In the genomic region with DNA sequence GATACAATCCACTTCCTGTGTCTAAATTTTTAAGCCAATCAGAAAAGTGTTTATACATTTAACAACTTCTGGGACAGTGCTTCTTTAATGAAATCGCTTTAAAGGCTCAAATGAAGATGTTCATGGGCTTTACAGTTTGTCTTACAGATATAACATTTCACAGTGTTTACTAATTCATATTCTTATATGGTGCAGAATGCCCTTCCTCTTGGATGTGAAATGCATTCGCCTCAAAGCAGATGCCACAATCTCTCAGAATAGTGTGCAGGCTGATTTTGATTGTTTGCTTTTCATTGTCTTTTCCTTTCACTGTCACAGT, we compare ENCODE assay signal across 10 cellular contexts.
DNase-seq lines count a peak whose midpoint lies in the region; ATAC-seq, FAIRE-seq and TF ChIP-seq lines count a peak whose summit lies in the region.
"Had no signal": no experiment of that assay in that cellular context is flagged by ENCODE, and none has a peak within 500 bp of the region (broad histone marks: within the 10 kb centered on the region; RNA-seq: fewer than 3 reads in every experiment).

No MANE protein-coding gene starts in this region.

- H3K27me3 Mint-ChIP-seq in activated CD4-positive, alpha-beta T cell treated with anti-CD3 and anti-CD28 coated beads, Interleukin-2, amount 10 ng/mL, durations not matched to agents 24 days and 14 days, result no peaks in the 10 kb centered on the region
- H3K27me3 Mint-ChIP-seq in activated CD8-positive, alpha-beta T cell treated with anti-CD3 and anti-CD28 coated beads, Interleukin-2, amount 10 ng/mL, durations not matched to agents 7 days and 5 days (ENCODE audit: low read depth), result no peaks in the 10 kb centered on the region

- no peaks in the 10 kb centered on the region for H4K20me1 ChIP-seq in keratinocyte (ENCODE audit: control insufficient read depth, extremely low read depth, insufficient read depth, low read length)

- H2AFZ ChIP-seq in keratinocyte (ENCODE audit: control insufficient read depth, low read length), result no peak overlapping the region

- H3K9ac ChIP-seq in keratinocyte (ENCODE audit: control insufficient read depth, extremely low read depth, insufficient read depth, low read length), result no peak overlapping the region

- H3K27me3 ChIP-seq in keratinocyte (ENCODE audit: control insufficient read depth, extremely low read depth, insufficient read depth, low read length), result no peaks in the 10 kb centered on the region

- H3K4me1 Mint-ChIP-seq in activated CD4-positive, alpha-beta T cell treated with anti-CD3 and anti-CD28 coated beads, Interleukin-2, amount 10 ng/mL, durations not matched to agents 24 days and 14 days, result peaks cover 74% of the 10 kb centered on the region
- peaks cover 68% of the 10 kb centered on the region for H3K4me1 Mint-ChIP-seq in activated CD8-positive, alpha-beta T cell treated with anti-CD3 and anti-CD28 coated beads, Interleukin-2, amount 10 ng/mL, durations not matched to agents 7 days and 5 days (ENCODE audit: low read depth)

- dilution Hi-C loops in keratinocyte (cut with MboI; ENCODE audit: extremely low pct_ligation_motif_present, low sequenced_read_pairs), result no loop called here

- peak overlapping the region; percentile 99 for H3K4me2 ChIP-seq in keratinocyte (ENCODE audit: control insufficient read depth, extremely low read depth, insufficient read depth, low read depth, low read length)

- DNase-seq in activated CD4-positive, alpha-beta T cell treated with anti-CD3 and anti-CD28 coated beads, Interleukin-2, amount 10 ng/mL, durations not matched to agents 24 days and 14 days, result no peak
- DNase-seq in activated CD4-positive, alpha-beta T cell treated with anti-CD3 and anti-CD28 coated beads for 48 hours, result no peak
- no peak for DNase-seq in activated CD8-positive, alpha-beta T cell treated with anti-CD3 and anti-CD28 coated beads, Interleukin-2, amount 10 ng/mL, durations not matched to agents 7 days and 5 days
- DNase-seq in keratinocyte (ENCODE audit: low read depth, low spot score) (no peak), superior temporal gyrus (ENCODE audit: extremely low spot score) (peak; percentile 68), COLO829 (ENCODE audit: low spot score) (no peak), GM10248 (ENCODE audit: extremely low spot score) (no peak)

- H3K9me3 Mint-ChIP-seq in activated CD4-positive, alpha-beta T cell treated with anti-CD3 and anti-CD28 coated beads, Interleukin-2, amount 10 ng/mL, durations not matched to agents 24 days and 14 days, result no peaks in the 10 kb centered on the region
- H3K9me3 Mint-ChIP-seq in activated CD8-positive, alpha-beta T cell treated with anti-CD3 and anti-CD28 coated beads, Interleukin-2, amount 10 ng/mL, durations not matched to agents 7 days and 5 days (ENCODE audit: insufficient read depth), result no peaks in the 10 kb centered on the region

- TF ChIP-seq CTCF in keratinocyte (optimal IDR thresholded peaks at IDR 0.05 in 1 of 3, IDR thresholded peaks at IDR 0.05 in 1 of 3, conservative IDR thresholded peaks at IDR 0.05 in 1 of 3; ENCODE audit: extremely low read depth in 1 of 3, insufficient read depth in 2 of 3, low read length in 3 of 3) (no peak), GM10248 (IDR thresholded peaks at IDR 0.05; ENCODE audit: control extremely low read depth, extremely low read depth, low read depth, missing control alignments) (no peak)

- POLR2A ChIA-PET in activated CD8-positive, alpha-beta T cell treated with anti-CD3 and anti-CD28 coated beads, Interleukin-2, amount 10 ng/mL, durations not matched to agents 7 days and 5 days (lab: Charles Lee), result interaction anchor here (1.0 to 4.3 kb wide), 8 partner anchors 24 to 780 kb away, joined by 3 to 39 read pairs (median 8); a partner anchor contains a TSS
- POLR2A ChIA-PET in GM10248 (lab: Yijun Ruan, JAX), result no interaction called here

- H3K4me1 ChIP-seq in keratinocyte (ENCODE audit: control insufficient read depth, extremely low read depth, insufficient read depth, low read length), result peaks cover 14% of the 10 kb centered on the region

- peak; percentile 13 for FAIRE-seq in keratinocyte (lab: Jason Lieb, UNC)

- H3K79me2 ChIP-seq in keratinocyte (ENCODE audit: control insufficient read depth, insufficient read depth, low read length), result no peaks in the 10 kb centered on the region

- no peaks in the 10 kb centered on the region for H3K36me3 ChIP-seq in keratinocyte (ENCODE audit: control insufficient read depth in 2 of 2, extremely low read depth in 1 of 2, insufficient read depth in 2 of 2, low read length in 2 of 2)

- H3K9me1 ChIP-seq in keratinocyte (ENCODE audit: control insufficient read depth, extremely low read depth, insufficient read depth, low read length), result no peaks in the 10 kb centered on the region

- H3K4me3 Mint-ChIP-seq in activated CD4-positive, alpha-beta T cell treated with anti-CD3 and anti-CD28 coated beads, Interleukin-2, amount 10 ng/mL, durations not matched to agents 24 days and 14 days, result peak overlapping the region; percentile 97
- H3K4me3 Mint-ChIP-seq in activated CD8-positive, alpha-beta T cell treated with anti-CD3 and anti-CD28 coated beads, Interleukin-2, amount 10 ng/mL, durations not matched to agents 7 days and 5 days, result peak overlapping the region; percentile 87

- intact Hi-C loops in activated CD4-positive, alpha-beta T cell treated with anti-CD3 and anti-CD28 coated beads, Interleukin-2, amount 10 ng/mL, durations not matched to agents 24 days and 14 days (cut with micrococcal nuclease), result loop anchor here (1.0 to 5.0 kb wide), 5 partner anchors 64 to 340 kb away; a partner anchor contains a TSS

- CTCF ChIA-PET in activated CD8-positive, alpha-beta T cell treated with anti-CD3 and anti-CD28 coated beads, Interleukin-2, amount 10 ng/mL, durations not matched to agents 7 days and 5 days (lab: Charles Lee), result interaction anchor here (0.7 to 2.4 kb wide), 6 partner anchors 24 to 576 kb away, joined by 3 to 14 read pairs (median 4); no protein-coding TSS in a partner anchor
- CTCF ChIA-PET in GM10248 (lab: Yijun Ruan, JAX), result interaction anchor here (0.8 kb wide), 1 partner anchor 8 kb away, joined by 3 read pairs; no protein-coding TSS in a partner anchor

- no peak overlapping the region for H3K27ac ChIP-seq in keratinocyte (ENCODE audit: control insufficient read depth, insufficient read depth, low read length)
- H3K27ac ChIP-seq: C4-2B, epithelial cell of prostate had no signal

- no peak for ATAC-seq in activated CD8-positive, alpha-beta T cell treated with anti-CD3 and anti-CD28 coated beads, Interleukin-2, amount 10 ng/mL, durations not matched to agents 7 days and 5 days
- ATAC-seq in HG03460 (IDR thresholded peaks at IDR 0.05; ENCODE audit: unreplicated experiment), result no peak

- peaks cover 8% of the 10 kb centered on the region for H3K36me3 Mint-ChIP-seq in activated CD4-positive, alpha-beta T cell treated with anti-CD3 and anti-CD28 coated beads, Interleukin-2, amount 10 ng/mL, durations not matched to agents 24 days and 14 days (ENCODE audit: low read depth)
- H3K36me3 Mint-ChIP-seq in activated CD8-positive, alpha-beta T cell treated with anti-CD3 and anti-CD28 coated beads, Interleukin-2, amount 10 ng/mL, durations not matched to agents 7 days and 5 days (ENCODE audit: low read depth), result peaks cover 3% of the 10 kb centered on the region

- H3K27ac Mint-ChIP-seq in activated CD4-positive, alpha-beta T cell treated with anti-CD3 and anti-CD28 coated beads, Interleukin-2, amount 10 ng/mL, durations not matched to agents 24 days and 14 days, result peak overlapping the region; percentile 97
- H3K27ac Mint-ChIP-seq in activated CD8-positive, alpha-beta T cell treated with anti-CD3 and anti-CD28 coated beads, Interleukin-2, amount 10 ng/mL, durations not matched to agents 7 days and 5 days, result peak overlapping the region; percentile 96

- H3K9me3 ChIP-seq in keratinocyte (ENCODE audit: control insufficient read depth, low read depth, low read length), result no peaks in the 10 kb centered on the region

- peak overlapping the region in 1 of 3 experiments; percentile 77 for H3K4me3 ChIP-seq in keratinocyte (ENCODE audit: control insufficient read depth in 2 of 3, extremely low read depth in 1 of 3, insufficient read depth in 2 of 3, low read depth in 1 of 3, low read length in 3 of 3)
